1 cellular context compared by ENCODE assay signal in the genomic region with DNA sequence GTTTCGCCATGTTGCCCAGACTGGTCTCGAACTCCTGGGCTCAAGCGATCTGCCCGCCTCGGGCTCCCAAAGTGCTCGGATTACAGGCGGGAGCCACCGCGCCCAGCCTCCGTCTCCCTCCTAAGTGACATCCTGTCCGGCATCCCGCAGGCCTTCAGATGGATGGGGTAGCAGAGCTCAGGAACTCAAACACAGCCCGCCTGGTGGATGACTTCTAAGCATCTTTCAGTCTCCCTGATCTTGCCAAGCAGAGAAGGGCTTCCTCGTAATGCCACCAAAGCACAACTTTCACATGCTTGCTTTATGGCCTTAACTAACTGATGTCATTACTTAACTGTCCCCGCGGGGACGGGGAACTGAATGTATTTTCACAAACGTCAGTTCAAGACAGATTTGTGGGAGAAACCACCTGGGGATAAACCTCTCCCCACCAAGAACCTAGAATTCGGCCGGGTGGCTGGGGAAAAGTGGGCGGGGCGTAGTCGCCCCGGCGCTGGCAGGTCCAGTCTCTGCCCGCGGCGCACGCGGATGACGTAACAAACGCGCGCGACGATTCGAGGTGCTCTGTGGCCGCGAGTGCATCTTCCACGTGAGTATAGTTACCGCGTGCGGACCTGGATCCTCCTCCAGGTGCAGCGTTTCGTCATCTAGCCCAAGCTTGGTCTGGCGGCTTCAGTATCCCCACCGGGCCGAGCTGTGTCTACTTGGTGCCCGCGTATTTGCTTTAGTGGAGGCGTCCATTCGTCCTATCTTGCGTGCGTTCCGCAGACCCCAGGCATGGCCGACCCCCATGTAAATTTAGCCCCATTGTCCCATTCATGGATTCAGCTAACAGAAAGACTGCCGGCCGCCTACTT.
TF ChIP-seq lines count a peak whose summit lies in the region.

A gene with protein sequence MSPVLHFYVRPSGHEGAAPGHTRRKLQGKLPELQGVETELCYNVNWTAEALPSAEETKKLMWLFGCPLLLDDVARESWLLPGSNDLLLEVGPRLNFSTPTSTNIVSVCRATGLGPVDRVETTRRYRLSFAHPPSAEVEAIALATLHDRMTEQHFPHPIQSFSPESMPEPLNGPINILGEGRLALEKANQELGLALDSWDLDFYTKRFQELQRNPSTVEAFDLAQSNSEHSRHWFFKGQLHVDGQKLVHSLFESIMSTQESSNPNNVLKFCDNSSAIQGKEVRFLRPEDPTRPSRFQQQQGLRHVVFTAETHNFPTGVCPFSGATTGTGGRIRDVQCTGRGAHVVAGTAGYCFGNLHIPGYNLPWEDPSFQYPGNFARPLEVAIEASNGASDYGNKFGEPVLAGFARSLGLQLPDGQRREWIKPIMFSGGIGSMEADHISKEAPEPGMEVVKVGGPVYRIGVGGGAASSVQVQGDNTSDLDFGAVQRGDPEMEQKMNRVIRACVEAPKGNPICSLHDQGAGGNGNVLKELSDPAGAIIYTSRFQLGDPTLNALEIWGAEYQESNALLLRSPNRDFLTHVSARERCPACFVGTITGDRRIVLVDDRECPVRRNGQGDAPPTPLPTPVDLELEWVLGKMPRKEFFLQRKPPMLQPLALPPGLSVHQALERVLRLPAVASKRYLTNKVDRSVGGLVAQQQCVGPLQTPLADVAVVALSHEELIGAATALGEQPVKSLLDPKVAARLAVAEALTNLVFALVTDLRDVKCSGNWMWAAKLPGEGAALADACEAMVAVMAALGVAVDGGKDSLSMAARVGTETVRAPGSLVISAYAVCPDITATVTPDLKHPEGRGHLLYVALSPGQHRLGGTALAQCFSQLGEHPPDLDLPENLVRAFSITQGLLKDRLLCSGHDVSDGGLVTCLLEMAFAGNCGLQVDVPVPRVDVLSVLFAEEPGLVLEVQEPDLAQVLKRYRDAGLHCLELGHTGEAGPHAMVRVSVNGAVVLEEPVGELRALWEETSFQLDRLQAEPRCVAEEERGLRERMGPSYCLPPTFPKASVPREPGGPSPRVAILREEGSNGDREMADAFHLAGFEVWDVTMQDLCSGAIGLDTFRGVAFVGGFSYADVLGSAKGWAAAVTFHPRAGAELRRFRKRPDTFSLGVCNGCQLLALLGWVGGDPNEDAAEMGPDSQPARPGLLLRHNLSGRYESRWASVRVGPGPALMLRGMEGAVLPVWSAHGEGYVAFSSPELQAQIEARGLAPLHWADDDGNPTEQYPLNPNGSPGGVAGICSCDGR (N-terminal part only) (plus strand): TSS at position 539 of the 857 bp plus-strand sequence. CDS start 4,649 bp downstream, outside the sequence.

TF ChIP-seq in HepG2, 621 proteins besides CTCF, POLR2A, EP300 and RAD21 (continued from another document and continues in another):
- TF ChIP-seq, protein P1, sequence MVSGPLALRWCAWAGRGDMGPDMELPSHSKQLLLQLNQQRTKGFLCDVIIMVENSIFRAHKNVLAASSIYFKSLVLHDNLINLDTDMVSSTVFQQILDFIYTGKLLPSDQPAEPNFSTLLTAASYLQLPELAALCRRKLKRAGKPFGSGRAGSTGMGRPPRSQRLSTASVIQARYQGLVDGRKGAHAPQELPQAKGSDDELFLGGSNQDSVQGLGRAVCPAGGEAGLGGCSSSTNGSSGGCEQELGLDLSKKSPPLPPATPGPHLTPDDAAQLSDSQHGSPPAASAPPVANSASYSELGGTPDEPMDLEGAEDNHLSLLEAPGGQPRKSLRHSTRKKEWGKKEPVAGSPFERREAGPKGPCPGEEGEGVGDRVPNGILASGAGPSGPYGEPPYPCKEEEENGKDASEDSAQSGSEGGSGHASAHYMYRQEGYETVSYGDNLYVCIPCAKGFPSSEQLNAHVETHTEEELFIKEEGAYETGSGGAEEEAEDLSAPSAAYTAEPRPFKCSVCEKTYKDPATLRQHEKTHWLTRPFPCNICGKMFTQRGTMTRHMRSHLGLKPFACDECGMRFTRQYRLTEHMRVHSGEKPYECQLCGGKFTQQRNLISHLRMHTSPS (CRISPR knock-in tag; IDR thresholded peaks at IDR 0.05; ENCODE audit: low read depth), result no peak; the same call in 1 of the 2 replicates
- TF ChIP-seq BHLHE40 (IDR thresholded peaks at IDR 0.05; ENCODE audit: low read length) (peak; percentile 69; the same call in 1 of the 2 replicates), SP140L (CRISPR knock-in tag; IDR thresholded peaks at IDR 0.05; ENCODE audit: borderline replicate concordance) (no peak), ZNF792 (CRISPR knock-in tag; IDR thresholded peaks at IDR 0.05) (peak; percentile 56; the same call in 1 of the 2 replicates), MTF2 (CRISPR knock-in tag; IDR thresholded peaks at IDR 0.05; ENCODE audit: borderline replicate concordance) (no peak), SMAD1 (CRISPR knock-in tag; IDR thresholded peaks at IDR 0.05; ENCODE audit: borderline replicate concordance, low read depth) (no peak), HDAC6 (IDR thresholded peaks at IDR 0.05; ENCODE audit: low read depth, low read length) (no peak), HOXD1 (CRISPR knock-in tag; IDR thresholded peaks at IDR 0.05) (no peak), KLF15 (CRISPR knock-in tag; IDR thresholded peaks at IDR 0.05; ENCODE audit: borderline replicate concordance) (no peak)
- TF ChIP-seq, protein P2, sequence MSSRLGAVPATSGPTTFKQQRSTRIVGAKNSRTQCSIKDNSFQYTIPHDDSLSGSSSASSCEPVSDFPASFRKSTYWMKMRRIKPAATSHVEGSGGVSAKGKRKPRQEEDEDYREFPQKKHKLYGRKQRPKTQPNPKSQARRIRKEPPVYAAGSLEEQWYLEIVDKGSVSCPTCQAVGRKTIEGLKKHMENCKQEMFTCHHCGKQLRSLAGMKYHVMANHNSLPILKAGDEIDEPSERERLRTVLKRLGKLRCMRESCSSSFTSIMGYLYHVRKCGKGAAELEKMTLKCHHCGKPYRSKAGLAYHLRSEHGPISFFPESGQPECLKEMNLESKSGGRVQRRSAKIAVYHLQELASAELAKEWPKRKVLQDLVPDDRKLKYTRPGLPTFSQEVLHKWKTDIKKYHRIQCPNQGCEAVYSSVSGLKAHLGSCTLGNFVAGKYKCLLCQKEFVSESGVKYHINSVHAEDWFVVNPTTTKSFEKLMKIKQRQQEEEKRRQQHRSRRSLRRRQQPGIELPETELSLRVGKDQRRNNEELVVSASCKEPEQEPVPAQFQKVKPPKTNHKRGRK (CRISPR knock-in tag; IDR thresholded peaks at IDR 0.05), result no peak
- TF ChIP-seq, protein P3, sequence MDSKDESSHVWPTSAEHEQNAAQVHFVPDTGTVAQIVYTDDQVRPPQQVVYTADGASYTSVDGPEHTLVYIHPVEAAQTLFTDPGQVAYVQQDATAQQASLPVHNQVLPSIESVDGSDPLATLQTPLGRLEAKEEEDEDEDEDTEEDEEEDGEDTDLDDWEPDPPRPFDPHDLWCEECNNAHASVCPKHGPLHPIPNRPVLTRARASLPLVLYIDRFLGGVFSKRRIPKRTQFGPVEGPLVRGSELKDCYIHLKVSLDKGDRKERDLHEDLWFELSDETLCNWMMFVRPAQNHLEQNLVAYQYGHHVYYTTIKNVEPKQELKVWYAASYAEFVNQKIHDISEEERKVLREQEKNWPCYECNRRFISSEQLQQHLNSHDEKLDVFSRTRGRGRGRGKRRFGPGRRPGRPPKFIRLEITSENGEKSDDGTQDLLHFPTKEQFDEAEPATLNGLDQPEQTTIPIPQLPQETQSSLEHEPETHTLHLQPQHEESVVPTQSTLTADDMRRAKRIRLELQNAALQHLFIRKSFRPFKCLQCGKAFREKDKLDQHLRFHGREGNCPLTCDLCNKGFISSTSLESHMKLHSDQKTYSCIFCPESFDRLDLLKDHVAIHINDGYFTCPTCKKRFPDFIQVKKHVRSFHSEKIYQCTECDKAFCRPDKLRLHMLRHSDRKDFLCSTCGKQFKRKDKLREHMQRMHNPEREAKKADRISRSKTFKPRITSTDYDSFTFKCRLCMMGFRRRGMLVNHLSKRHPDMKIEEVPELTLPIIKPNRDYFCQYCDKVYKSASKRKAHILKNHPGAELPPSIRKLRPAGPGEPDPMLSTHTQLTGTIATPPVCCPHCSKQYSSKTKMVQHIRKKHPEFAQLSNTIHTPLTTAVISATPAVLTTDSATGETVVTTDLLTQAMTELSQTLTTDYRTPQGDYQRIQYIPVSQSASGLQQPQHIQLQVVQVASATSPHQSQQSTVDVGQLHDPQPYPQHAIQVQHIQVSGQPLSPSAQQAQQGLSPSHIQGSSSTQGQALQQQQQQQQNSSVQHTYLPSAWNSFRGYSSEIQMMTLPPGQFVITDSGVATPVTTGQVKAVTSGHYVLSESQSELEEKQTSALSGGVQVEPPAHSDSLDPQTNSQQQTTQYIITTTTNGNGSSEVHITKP (CRISPR knock-in tag; IDR thresholded peaks at IDR 0.05; ENCODE audit: low read depth), result no peak
- TF ChIP-seq, protein P4, sequence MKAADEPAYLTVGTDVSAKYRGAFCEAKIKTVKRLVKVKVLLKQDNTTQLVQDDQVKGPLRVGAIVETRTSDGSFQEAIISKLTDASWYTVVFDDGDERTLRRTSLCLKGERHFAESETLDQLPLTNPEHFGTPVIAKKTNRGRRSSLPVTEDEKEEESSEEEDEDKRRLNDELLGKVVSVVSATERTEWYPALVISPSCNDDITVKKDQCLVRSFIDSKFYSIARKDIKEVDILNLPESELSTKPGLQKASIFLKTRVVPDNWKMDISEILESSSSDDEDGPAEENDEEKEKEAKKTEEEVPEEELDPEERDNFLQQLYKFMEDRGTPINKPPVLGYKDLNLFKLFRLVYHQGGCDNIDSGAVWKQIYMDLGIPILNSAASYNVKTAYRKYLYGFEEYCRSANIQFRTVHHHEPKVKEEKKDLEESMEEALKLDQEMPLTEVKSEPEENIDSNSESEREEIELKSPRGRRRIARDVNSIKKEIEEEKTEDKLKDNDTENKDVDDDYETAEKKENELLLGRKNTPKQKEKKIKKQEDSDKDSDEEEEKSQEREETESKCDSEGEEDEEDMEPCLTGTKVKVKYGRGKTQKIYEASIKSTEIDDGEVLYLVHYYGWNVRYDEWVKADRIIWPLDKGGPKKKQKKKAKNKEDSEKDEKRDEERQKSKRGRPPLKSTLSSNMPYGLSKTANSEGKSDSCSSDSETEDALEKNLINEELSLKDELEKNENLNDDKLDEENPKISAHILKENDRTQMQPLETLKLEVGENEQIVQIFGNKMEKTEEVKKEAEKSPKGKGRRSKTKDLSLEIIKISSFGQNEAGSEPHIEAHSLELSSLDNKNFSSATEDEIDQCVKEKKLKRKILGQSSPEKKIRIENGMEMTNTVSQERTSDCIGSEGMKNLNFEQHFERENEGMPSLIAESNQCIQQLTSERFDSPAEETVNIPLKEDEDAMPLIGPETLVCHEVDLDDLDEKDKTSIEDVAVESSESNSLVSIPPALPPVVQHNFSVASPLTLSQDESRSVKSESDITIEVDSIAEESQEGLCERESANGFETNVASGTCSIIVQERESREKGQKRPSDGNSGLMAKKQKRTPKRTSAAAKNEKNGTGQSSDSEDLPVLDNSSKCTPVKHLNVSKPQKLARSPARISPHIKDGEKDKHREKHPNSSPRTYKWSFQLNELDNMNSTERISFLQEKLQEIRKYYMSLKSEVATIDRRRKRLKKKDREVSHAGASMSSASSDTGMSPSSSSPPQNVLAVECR (CRISPR knock-in tag; IDR thresholded peaks at IDR 0.05; ENCODE audit: borderline replicate concordance), result peak; percentile 98
- TF ChIP-seq, protein P5, sequence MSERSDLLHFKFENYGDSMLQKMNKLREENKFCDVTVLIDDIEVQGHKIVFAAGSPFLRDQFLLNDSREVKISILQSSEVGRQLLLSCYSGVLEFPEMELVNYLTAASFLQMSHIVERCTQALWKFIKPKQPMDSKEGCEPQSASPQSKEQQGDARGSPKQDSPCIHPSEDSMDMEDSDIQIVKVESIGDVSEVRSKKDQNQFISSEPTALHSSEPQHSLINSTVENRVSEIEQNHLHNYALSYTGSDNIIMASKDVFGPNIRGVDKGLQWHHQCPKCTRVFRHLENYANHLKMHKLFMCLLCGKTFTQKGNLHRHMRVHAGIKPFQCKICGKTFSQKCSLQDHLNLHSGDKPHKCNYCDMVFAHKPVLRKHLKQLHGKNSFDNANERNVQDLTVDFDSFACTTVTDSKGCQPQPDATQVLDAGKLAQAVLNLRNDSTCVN (CRISPR knock-in tag; IDR thresholded peaks at IDR 0.05; ENCODE audit: borderline replicate concordance), result 0 out of 2 replicates have a peak, but pooled peaks have one; percentile 10
